In the genomic region with DNA sequence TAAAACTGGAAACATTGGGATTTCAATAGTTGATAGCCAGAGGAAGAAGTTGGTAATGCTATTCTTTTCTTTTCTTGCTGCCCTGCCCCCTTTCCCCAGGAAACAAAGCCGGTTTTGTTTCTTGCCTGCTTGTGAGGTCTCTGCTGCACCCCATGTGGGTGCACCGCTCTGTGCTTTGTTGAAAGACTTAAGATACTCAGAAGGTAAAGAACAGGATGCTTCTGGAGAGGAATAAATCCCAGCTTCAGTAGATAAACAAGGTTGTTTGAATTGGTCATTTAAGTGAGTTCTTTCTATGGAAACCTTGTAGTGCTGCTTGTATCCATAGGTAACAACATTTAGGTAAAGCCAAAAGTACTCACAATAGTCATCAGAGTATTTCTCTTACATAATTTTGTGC, we compare ENCODE assay signal across 15 cellular contexts.
DNase-seq lines count a peak whose midpoint lies in the region; ATAC-seq and TF ChIP-seq lines count a peak whose summit lies in the region.
"Had no signal": no experiment of that assay in that cellular context is flagged by ENCODE, and none has a peak within 500 bp of the region (broad histone marks: within the 10 kb centered on the region; RNA-seq: fewer than 3 reads in every experiment).

No MANE protein-coding gene starts in this region.

- peaks cover 3% of the 10 kb centered on the region for H3K27me3 Mint-ChIP-seq in neural progenitor cell (ENCODE audit: insufficient read depth, low read depth)

- no peaks in the 10 kb centered on the region for H3K36me3 ChIP-seq in neural progenitor cell
- peaks cover 0 to 6% of the 10 kb centered on the region in 2 donors for H3K36me3 ChIP-seq in ascending aorta
- peaks cover 0 to 5% (median 0%) of the 10 kb centered on the region in 9 donors for H3K36me3 ChIP-seq in heart right ventricle

- peak overlapping the region; percentile 77 for H3K27ac ChIP-seq in neural progenitor cell
- peak overlapping the region in 1 of 2 donors; percentile 21 for H3K27ac ChIP-seq in ascending aorta
- H3K27ac ChIP-seq in heart right ventricle, result no peak overlapping the region

- peak overlapping the region; percentile 66 for H3K4me2 ChIP-seq in neural progenitor cell

- peaks cover 22% of the 10 kb centered on the region for H3F3A ChIP-seq in neural progenitor cell (ENCODE audit: low read depth)

- ATAC-seq in GM18867 (IDR thresholded peaks at IDR 0.05; ENCODE audit: unreplicated experiment) (no peak), heart right ventricle (no peak)

- no peak overlapping the region for H3K9ac ChIP-seq in neural progenitor cell

- H3K79me2 ChIP-seq in neural progenitor cell (ENCODE audit: low read depth), result peaks cover 31% of the 10 kb centered on the region

- H3K9me3 ChIP-seq in neural progenitor cell (ENCODE audit: low read depth) (no peaks in the 10 kb centered on the region), ascending aorta (no peaks in the 10 kb centered on the region), heart right ventricle (no peaks in the 10 kb centered on the region)

- WGBS in heart right ventricle, 2 donors, result 77 to 81% methylated on average over 2 of the region's 2 CpGs

- peak overlapping the region; percentile 68 for H3K4me3 Mint-ChIP-seq in neural progenitor cell
- H3K4me3 Mint-ChIP-seq: T-helper 2 cell treated with Interferon-gamma antibody and Interleukin-4, amounts not matched to agents 5 μg/mL and 100 μg/mL, for 36 hours had no signal

- no peaks in the 10 kb centered on the region for H3K27me3 ChIP-seq in neural progenitor cell
- no peaks in the 10 kb centered on the region for H3K27me3 ChIP-seq in ascending aorta
- H3K27me3 ChIP-seq in heart right ventricle, result no peaks in the 10 kb centered on the region

- peaks cover 37% of the 10 kb centered on the region for H3K4me1 Mint-ChIP-seq in neural progenitor cell

- H3K27ac Mint-ChIP-seq in neural progenitor cell, result peak overlapping the region; percentile 62
- H3K27ac Mint-ChIP-seq: T-helper 2 cell treated with Interferon-gamma antibody and Interleukin-4, amounts not matched to agents 5 μg/mL and 100 μg/mL, for 36 hours had no signal

- no peak overlapping the region for H2AFZ ChIP-seq in neural progenitor cell (replicated peaks)

- peaks cover 46% of the 10 kb centered on the region for H3K36me3 Mint-ChIP-seq in neural progenitor cell

- peaks cover 39% of the 10 kb centered on the region for H3K4me1 ChIP-seq in neural progenitor cell
- peaks cover 6 to 29% of the 10 kb centered on the region in 2 donors for H3K4me1 ChIP-seq in ascending aorta
- H3K4me1 ChIP-seq in heart right ventricle, result peaks cover 0 to 18% (median 3%) of the 10 kb centered on the region in 9 donors

- H3K9me3 Mint-ChIP-seq in neural progenitor cell, result peaks cover 16% of the 10 kb centered on the region
- H3K9me3 Mint-ChIP-seq: T-helper 2 cell treated with Interferon-gamma antibody and Interleukin-4, amounts not matched to agents 5 μg/mL and 100 μg/mL, for 36 hours had no signal

- DNase-seq in ELF-1 (ENCODE audit: low read depth, low spot score) (peak; percentile 69), NCI-H526 treated with DMSO at 0.1 percent for 48 hours (lab: John Stamatoyannopoulos, UW) (peak; percentile 99), globus pallidus (ENCODE audit: low spot score) (peak; percentile 13), neural progenitor cell (ENCODE audit: low spot score) (peak; percentile 91), ascending aorta (ENCODE audit: low spot score in 2 of 2) (no peak), heart right ventricle (no peak), OCI-M1 (lab: John Stamatoyannopoulos, UW) (no peak)
- DNase-seq: DMS153, glutamatergic neuron, Kasumi-1, NCI-H1930, NCI-H69, RPMI8226 had no signal

- peaks cover 8% of the 10 kb centered on the region for H4K20me1 ChIP-seq in neural progenitor cell (ENCODE audit: low read depth)

- TF ChIP-seq CTCF in neural progenitor cell (IDR thresholded peaks at IDR 0.05), result no peak
- TF ChIP-seq CTCF in ascending aorta (IDR thresholded peaks at IDR 0.05), result no peak
- no peak for TF ChIP-seq CTCF in heart right ventricle (IDR thresholded peaks at IDR 0.05)

- intact Hi-C loops in ascending aorta (cut with DNase I), result loop anchor here (2.0 kb wide), 1 partner anchor 15 kb away; no protein-coding TSS in a partner anchor
- intact Hi-C loops in heart right ventricle (cut with DNase I), result no loop called here

- peak overlapping the region; percentile 14 for H3K4me3 ChIP-seq in neural progenitor cell
- no peak overlapping the region for H3K4me3 ChIP-seq in ascending aorta
- H3K4me3 ChIP-seq in heart right ventricle, result no peak overlapping the region

Comparison
In these comparisons a context has a peak if more than half of its experiments do, and no peak if none do; other contexts are left out.
1. DNase-seq: peak in ELF-1 (single experiment), NCI-H526 treated with DMSO at 0.1 percent for 48 hours (single experiment), globus pallidus (single experiment) and neural progenitor cell (single experiment); none in ascending aorta (0 of 2), heart right ventricle (0 of 2) and OCI-M1 (single experiment).